25 cellular contexts compared by ENCODE assay signal in genomic region chr3:66532613-66533012, GRCh38.
"Had no signal": no experiment of that assay in that cellular context is flagged by ENCODE, and none has a peak within 500 bp of the region (broad histone marks: within the 10 kb centered on the region; RNA-seq: fewer than 3 reads in every experiment).

No MANE protein-coding gene starts in this region.

- H3K36me3 Mint-ChIP-seq: memory B cell; mesothelial cell of epicardium; natural killer cell treated with Interleukin-12 subunit alpha and Interleukin-12 subunit beta and Interleukin-15 and Interleukin-18, amount 100 ng/mL, for 72 hours; stimulated activated memory B cell treated with anti-CD40 and anti-IgM and Interleukin-4, amounts not matched to agents 10 μg/mL and 1 μg/mL and 100 μg/mL, for 72 hours; type B pancreatic cell had no signal

- H3K4me3 ChIP-seq: dorsolateral prefrontal cortex, lung, mucosa of descending colon, prostate gland, right atrium auricular region, testis, tibial artery had no signal

- H3K4me1 ChIP-seq: prostate gland, right atrium auricular region, testis, tibial artery had no signal

- H3K36me3 ChIP-seq: prostate gland, right atrium auricular region, tibial artery had no signal

- H3K9me3 Mint-ChIP-seq: memory B cell; naive B cell; natural killer cell treated with Interleukin-12 subunit alpha and Interleukin-12 subunit beta and Interleukin-15 and Interleukin-18, amount 100 ng/mL, for 72 hours; neural crest cell; stimulated activated memory B cell treated with anti-CD40 and anti-IgM and Interleukin-4, amounts not matched to agents 10 μg/mL and 1 μg/mL and 100 μg/mL, for 72 hours; type B pancreatic cell had no signal

- H3K27ac Mint-ChIP-seq: memory B cell; mesothelial cell of epicardium; natural killer cell treated with Interleukin-12 subunit alpha and Interleukin-12 subunit beta and Interleukin-15 and Interleukin-18, amount 100 ng/mL, for 72 hours; stimulated activated memory B cell treated with anti-CD40 and anti-IgM and Interleukin-4, amounts not matched to agents 10 μg/mL and 1 μg/mL and 100 μg/mL, for 72 hours; type B pancreatic cell had no signal

- ATAC-seq: left lobe of liver; mucosa of descending colon; natural killer cell treated with Interleukin-12 subunit alpha and Interleukin-12 subunit beta and Interleukin-15 and Interleukin-18, amount 100 ng/mL, for 72 hours; sciatic nerve; stimulated activated memory B cell treated with anti-CD40 and anti-IgM and Interleukin-4, amounts not matched to agents 10 μg/mL and 1 μg/mL and 100 μg/mL, for 72 hours; stimulated activated naive CD8-positive, alpha-beta T cell treated with anti-CD3 and anti-CD28 coated beads, Interleukin-15, Interleukin-2, amounts not matched to agents 100 U/mL and 50 U/mL, for 24 hours had no signal

- H3K27me3 ChIP-seq: dorsolateral prefrontal cortex, right atrium auricular region, testis, tibial artery had no signal

- H3K9me3 ChIP-seq: mucosa of descending colon, prostate gland, right atrium auricular region, testis, tibial artery had no signal

- H3K27ac ChIP-seq: dorsolateral prefrontal cortex, prostate gland, right atrium auricular region, testis, tibial artery had no signal

- FAIRE-seq: colon, frontal cortex, kidney had no signal

- DNase-seq: dorsolateral prefrontal cortex; effector CD4-positive, alpha-beta T cell; hypothalamus; kidney; mucosa of descending colon; naive B cell; nucleus accumbens; stimulated activated CD4-positive, alpha-beta T cell treated with anti-CD3 and anti-CD28 coated beads, Interleukin-4, amount 100 ng/mL, for 4 hours; stimulated activated naive CD8-positive, alpha-beta T cell treated with anti-CD3 and anti-CD28 coated beads, Interleukin-15, Interleukin-2, amounts not matched to agents 100 U/mL and 50 U/mL, for 24 hours; substantia nigra; testis; tibial artery had no signal

- H3K4me3 Mint-ChIP-seq: memory B cell; mesothelial cell of epicardium; naive B cell; natural killer cell treated with Interleukin-12 subunit alpha and Interleukin-12 subunit beta and Interleukin-15 and Interleukin-18, amount 100 ng/mL, for 72 hours; neural crest cell; stimulated activated memory B cell treated with anti-CD40 and anti-IgM and Interleukin-4, amounts not matched to agents 10 μg/mL and 1 μg/mL and 100 μg/mL, for 72 hours; type B pancreatic cell had no signal
